ENCODE assay signal across 8 cellular contexts in the genomic region with DNA sequence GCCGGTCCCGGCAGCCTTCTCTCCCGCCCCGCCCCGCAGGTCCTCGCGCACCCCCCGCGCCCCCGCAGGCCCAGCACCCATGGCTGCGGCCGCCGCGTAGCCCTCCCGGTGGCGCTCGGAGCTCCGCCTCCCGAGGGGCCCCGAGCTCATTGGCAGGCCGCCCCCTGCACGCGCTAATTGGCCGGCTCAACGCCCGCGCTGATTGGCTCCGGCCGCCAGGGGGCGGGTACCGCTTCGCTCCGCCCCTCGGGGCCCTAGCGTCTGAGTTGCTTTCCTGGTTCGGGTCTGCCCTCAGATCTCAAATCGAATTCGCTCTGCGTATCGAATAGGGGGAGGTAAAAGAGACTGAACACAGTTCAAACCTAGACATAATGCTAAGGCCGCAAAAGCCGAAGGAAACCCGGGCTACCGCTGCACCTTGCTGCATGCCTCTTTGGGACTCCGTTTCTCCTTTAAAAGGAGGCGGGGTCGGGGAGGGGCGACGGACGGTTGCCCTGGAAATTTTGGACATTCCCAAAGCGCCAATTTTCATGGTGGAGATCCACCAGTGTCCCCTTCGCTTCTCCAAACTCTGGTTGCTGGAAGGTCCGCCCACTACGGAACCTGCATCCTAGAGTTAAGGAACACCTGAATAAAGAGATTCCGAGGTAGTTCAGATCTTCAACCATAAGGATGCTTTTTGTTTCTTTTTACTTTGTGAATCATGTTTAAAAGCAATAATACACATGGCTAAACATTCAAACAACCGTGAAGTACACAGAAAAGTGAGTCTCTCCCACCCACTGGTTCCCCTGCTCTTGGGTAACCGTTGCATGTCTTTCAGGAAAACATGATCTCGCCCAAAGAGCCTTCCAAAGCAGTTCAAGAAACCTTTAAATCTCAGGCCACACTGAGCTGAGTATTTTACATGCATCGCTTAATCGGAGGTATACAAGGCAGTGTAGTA.
DNase-seq lines count a peak whose midpoint lies in the region; ATAC-seq and TF ChIP-seq lines count a peak whose summit lies in the region.

Gene DEXI (minus strand): TSS at position 117 of the 946 bp plus-strand sequence. CDS start 463 bp downstream, outside the sequence.

- DNase-seq in AG04449 (ENCODE audit: low read depth, low spot score) (no peak), NCI-H2227 treated with DMSO at 0.1 percent for 48 hours (lab: John Stamatoyannopoulos, UW) (peak; percentile 82), caudate nucleus (lab: John Stamatoyannopoulos, UW) (peak; percentile 62 to 97 (median 91)), islet precursor cell (peak; percentile 95)
- peak; percentile 88 to 93 (median 90) for DNase-seq in activated CD4-positive, CD25-positive, alpha-beta regulatory T cell (lab: John Stamatoyannopoulos, UW)
- DNase-seq in stimulated activated CD4-positive, alpha-beta T cell treated with anti-CD3 and anti-CD28 coated beads, Interleukin-12 subunit alpha, Interleukin-12 subunit beta, amount 100 ng/mL, for 48 hours (ENCODE audit: low read depth in 2 of 3, low spot score in 1 of 3): peak; percentile 88 to 91 (median 90)

- H3K27ac ChIP-seq in caudate nucleus (ENCODE audit: low read depth, low read length): peak within 1 kb of the TSS; percentile 30

- TF ChIP-seq CTCF in AG04449 (IDR thresholded peaks at IDR 0.05; ENCODE audit: insufficient read depth, low read length, missing control alignments): peak; percentile 7

- CTCF ChIA-PET in AG04449 (lab: Yijun Ruan, JAX): interaction anchor here (1.0 to 1.6 kb wide), 2 partner anchors 16 to 24 kb away, joined by 3 to 9 read pairs; no protein-coding TSS in a partner anchor

- H3K4me3 ChIP-seq in AG04449 (ENCODE audit: low read depth, low read length): peak within 1 kb of the TSS; percentile 61

- POLR2A ChIA-PET in AG04449 (lab: Yijun Ruan, JAX): no interaction called here

- ATAC-seq in GM18868 (IDR thresholded peaks at IDR 0.05; ENCODE audit: unreplicated experiment) (peak; percentile 72), HG03108 (IDR thresholded peaks at IDR 0.05; ENCODE audit: unreplicated experiment) (peak; percentile 65)
